8 cellular contexts compared by ENCODE assay signal in genomic region chr5:150458819-150459557, GRCh38. TPM values are rescaled to one million over a fixed set of nuclear protein-coding genes. Genes with fewer than 3 reads are reported as not detected.
DNase-seq lines count a peak whose midpoint lies in the region; ATAC-seq and TF ChIP-seq lines count a peak whose summit lies in the region.

No MANE protein-coding gene starts in this region.

- H3K27me3 Mint-ChIP-seq in activated naive CD4-positive, alpha-beta T cell treated with anti-CD3 and anti-CD28 coated beads, Interleukin-2, amount 50 U/mL, for 24 hours: no peaks in the 10 kb centered on the region

- H3K4me1 ChIP-seq in KMS-11 (ENCODE audit: low read depth, poor library complexity, severe bottlenecking) (peaks cover 19% of the 10 kb centered on the region), SK-N-SH (ENCODE audit: control insufficient read depth in 1 of 2, insufficient read depth in 2 of 2, low read depth in 1 of 2, low read length in 1 of 2) (peaks cover 0 to 8% of the 10 kb centered on the region in 2 experiments; a peak in 2 of 4 replicates), cardiac muscle cell (ENCODE audit: low read depth) (peaks cover 13% of the 10 kb centered on the region)

- CTCF ChIA-PET in SK-N-SH (lab: Yijun Ruan, JAX): interaction anchor here (0.5 to 8.1 kb wide), 48 partner anchors 9 to 656 kb away, joined by 3 to 83 read pairs (median 4); partner anchors contain the start of gene RPS14

- H3K4me2 ChIP-seq in KMS-11 (0 out of 2 replicates have a peak overlapping the region, but pooled peaks have one; percentile 33), SK-N-SH (no peak overlapping the region)

- no peak; the same call in 1 of the 2 replicates for TF ChIP-seq CTCF in KMS-11 (conservative IDR thresholded peaks at IDR 0.05; ENCODE audit: low read depth, low read length)
- peak; percentile 70 for TF ChIP-seq CTCF in SK-N-SH (IDR thresholded peaks at IDR 0.05)
- TF ChIP-seq CTCF in cardiac muscle cell (IDR thresholded peaks at IDR 0.05; ENCODE audit: low read depth, low read length): peak; percentile 69

- TF ChIP-seq RAD21 in SK-N-SH (IDR thresholded peaks at IDR 0.05; ENCODE audit: low read length): peak; percentile 83

- no peaks in the 10 kb centered on the region for H3K9me3 ChIP-seq in SK-N-SH
- no peaks in the 10 kb centered on the region for H3K9me3 ChIP-seq in cardiac muscle cell (ENCODE audit: low read depth)

- POLR2A ChIA-PET in SK-N-SH (lab: Yijun Ruan, JAX): interaction anchor here (0.5 kb wide), 1 partner anchor 113 kb away, joined by 3 read pairs; no protein-coding TSS in a partner anchor

- H3K4me3 Mint-ChIP-seq in activated naive CD4-positive, alpha-beta T cell treated with anti-CD3 and anti-CD28 coated beads, Interleukin-2, amount 50 U/mL, for 24 hours: no peak overlapping the region

- H3K27ac ChIP-seq in KMS-11 (no peak overlapping the region), SK-N-SH (ENCODE audit: low read depth in 2 of 2, low read length in 1 of 2) (no peak overlapping the region), cardiac muscle cell (no peak overlapping the region)

- TF ChIP-seq EP300 in SK-N-SH (IDR thresholded peaks at IDR 0.05; ENCODE audit: borderline replicate concordance in 1 of 2, low read depth in 1 of 2, low read length in 1 of 2): no peak

- no peaks in the 10 kb centered on the region for H3K9me2 ChIP-seq in SK-N-SH

- DNase-seq in EL (peak; percentile 75), SK-N-SH (peak; percentile 93), cardiac muscle cell (ENCODE audit: low read depth in 1 of 2, low spot score in 1 of 2) (peak; percentile 71 to 78), retina (peak; percentile 88), OCI-M2 (lab: John Stamatoyannopoulos, UW; ENCODE audit: unreplicated experiment) (no peak)

- no peaks in the 10 kb centered on the region for H4K20me1 ChIP-seq in KMS-11 (ENCODE audit: insufficient read depth)
- H4K20me1 ChIP-seq in SK-N-SH (ENCODE audit: insufficient read depth): no peaks in the 10 kb centered on the region

- H3K27me3 ChIP-seq in KMS-11 (ENCODE audit: insufficient read depth, low read depth) (no peaks in the 10 kb centered on the region), SK-N-SH (ENCODE audit: insufficient read depth) (no peaks in the 10 kb centered on the region), cardiac muscle cell (no peaks in the 10 kb centered on the region)

- H3K4me3 ChIP-seq in KMS-11 (IDR thresholded peaks at IDR 0.05; ENCODE audit: insufficient read depth, low read depth, low read length) (no peak overlapping the region), SK-N-SH (ENCODE audit: low read depth in 2 of 2, low read length in 1 of 2) (no peak overlapping the region; a peak in 2 of 4 replicates), cardiac muscle cell (no peak overlapping the region)

- no peaks in the 10 kb centered on the region for H3K9me3 Mint-ChIP-seq in activated naive CD4-positive, alpha-beta T cell treated with anti-CD3 and anti-CD28 coated beads, Interleukin-2, amount 50 U/mL, for 24 hours

- H2AFZ ChIP-seq in KMS-11 (ENCODE audit: low read depth) (peak overlapping the region; percentile 59), SK-N-SH (ENCODE audit: low read depth) (peak overlapping the region; percentile 79; the same call in 1 of the 2 replicates)

- no peaks in the 10 kb centered on the region for H3F3A ChIP-seq in SK-N-SH (replicated peaks; ENCODE audit: insufficient read depth)

- H3K36me3 ChIP-seq in KMS-11 (ENCODE audit: insufficient read depth) (no peaks in the 10 kb centered on the region), SK-N-SH (replicated peaks in 1 of 2; ENCODE audit: control insufficient read depth in 1 of 2, insufficient read depth in 2 of 2, low read length in 1 of 2) (no peaks in the 10 kb centered on the region), cardiac muscle cell (no peaks in the 10 kb centered on the region)

- H3K9ac ChIP-seq in KMS-11: no peak overlapping the region
- no peak overlapping the region for H3K9ac ChIP-seq in SK-N-SH

- no peaks in the 10 kb centered on the region for H3K79me2 ChIP-seq in KMS-11 (ENCODE audit: insufficient read depth, low read depth)
- no peaks in the 10 kb centered on the region for H3K79me2 ChIP-seq in SK-N-SH (ENCODE audit: insufficient read depth)

- peak; percentile 72 for ATAC-seq in GM21529 (IDR thresholded peaks at IDR 0.05; ENCODE audit: unreplicated experiment)

- H3K27ac Mint-ChIP-seq in activated naive CD4-positive, alpha-beta T cell treated with anti-CD3 and anti-CD28 coated beads, Interleukin-2, amount 50 U/mL, for 24 hours: peak overlapping the region; percentile 80

- WGBS in SK-N-SH (ENCODE audit: low lambda C conversion rate): 29% methylated on average over 27 of the region's 36 CpGs

- H3K36me3 Mint-ChIP-seq in activated naive CD4-positive, alpha-beta T cell treated with anti-CD3 and anti-CD28 coated beads, Interleukin-2, amount 50 U/mL, for 24 hours: no peaks in the 10 kb centered on the region

- H3K4me1 Mint-ChIP-seq in activated naive CD4-positive, alpha-beta T cell treated with anti-CD3 and anti-CD28 coated beads, Interleukin-2, amount 50 U/mL, for 24 hours: peaks cover 41% of the 10 kb centered on the region

TF ChIP-seq in SK-N-SH, 30 proteins besides CTCF, POLR2A, EP300 and RAD21 (continues in another document):
- TF ChIP-seq USF1 (IDR thresholded peaks at IDR 0.05; ENCODE audit: borderline replicate concordance, low read depth) (no peak), ELF1 (IDR thresholded peaks at IDR 0.05) (no peak), GABPA (IDR thresholded peaks at IDR 0.05; ENCODE audit: low read depth) (no peak), SMC3 (IDR thresholded peaks at IDR 0.05; ENCODE audit: low read depth, low read length) (peak; percentile 72), ZBTB33 (IDR thresholded peaks at IDR 0.05; ENCODE audit: borderline replicate concordance, low read depth) (no peak), SIN3A (IDR thresholded peaks at IDR 0.05; ENCODE audit: borderline replicate concordance, low read depth, low read length) (0 out of 2 replicates have a peak, but pooled peaks have one; percentile 13), TCF12 (IDR thresholded peaks at IDR 0.05) (no peak), NRF1 (IDR thresholded peaks at IDR 0.05; ENCODE audit: low read depth, low read length) (no peak), TEAD4 (IDR thresholded peaks at IDR 0.05; ENCODE audit: borderline replicate concordance, insufficient read depth) (no peak), RCOR1 (IDR thresholded peaks at IDR 0.05; ENCODE audit: low read length) (no peak), JUND (IDR thresholded peaks at IDR 0.05) (no peak), YY1 (IDR thresholded peaks at IDR 0.05; ENCODE audit: low read depth) (no peak)

RNA-seq across cellular contexts. Expression of gene RPS14, which starts 9.4 kb away (rescaled TPM):
- polyA plus RNA-seq in SK-N-SH (2012; rRNA removed) (10,227 and 11,441 TPM in 2 replicates), cardiac muscle cell (1,307 and 1,584 TPM in 2 replicates)
- 12,920 and 13,251 TPM in 2 replicates for polyA plus RNA-seq in SK-N-SH (2012; cell fraction: cytosol; rRNA removed)
- polyA plus RNA-seq in SK-N-SH (2012; cell fraction: nucleus; rRNA removed): 1,878 and 2,730 TPM in 2 replicates
- 2,228 and 2,781 TPM in 2 replicates for total RNA-seq in cardiac muscle cell

RNA-seq across cellular contexts. Expression of gene CD74, which starts 46.3 kb away (rescaled TPM):
- 0.15 and 0.26 TPM in 2 replicates for polyA plus RNA-seq in SK-N-SH (2012; rRNA removed)
- 0.06 and 0.13 TPM in 2 replicates for polyA plus RNA-seq in SK-N-SH (2012; cell fraction: cytosol; rRNA removed)
- polyA plus RNA-seq in SK-N-SH (2012; cell fraction: nucleus; rRNA removed): 0.08 and 0.23 TPM in 2 replicates
- 11.7 and 12.6 TPM in 2 replicates for total RNA-seq in cardiac muscle cell
- polyA plus RNA-seq in cardiac muscle cell: 16.3 and 23.7 TPM in 2 replicates

RNA-seq across cellular contexts. Expression of gene NDST1, which starts 48.9 kb away (rescaled TPM):
- 29.2 and 33.8 TPM in 2 replicates for polyA plus RNA-seq in SK-N-SH (2012; rRNA removed)
- polyA plus RNA-seq in SK-N-SH (2012; cell fraction: cytosol; rRNA removed): 13.8 and 22.5 TPM in 2 replicates
- 32.7 and 39.0 TPM in 2 replicates for polyA plus RNA-seq in SK-N-SH (2012; cell fraction: nucleus; rRNA removed)
- total RNA-seq in cardiac muscle cell: 79.8 and 97.6 TPM in 2 replicates
- 26.6 and 34.9 TPM in 2 replicates for polyA plus RNA-seq in cardiac muscle cell

Comparison
In these comparisons a context has a peak if more than half of its experiments do, and no peak if none do; other contexts are left out.
1. RNA of gene CD74, which starts 46.3 kb away (polyA plus RNA-seq): 16.3 to 23.7 TPM in cardiac muscle cell; 0.06 to 0.26 TPM in SK-N-SH; every median in the first group is over 10 times any median in the second.